18 cellular contexts compared by ENCODE assay signal in the genomic region with DNA sequence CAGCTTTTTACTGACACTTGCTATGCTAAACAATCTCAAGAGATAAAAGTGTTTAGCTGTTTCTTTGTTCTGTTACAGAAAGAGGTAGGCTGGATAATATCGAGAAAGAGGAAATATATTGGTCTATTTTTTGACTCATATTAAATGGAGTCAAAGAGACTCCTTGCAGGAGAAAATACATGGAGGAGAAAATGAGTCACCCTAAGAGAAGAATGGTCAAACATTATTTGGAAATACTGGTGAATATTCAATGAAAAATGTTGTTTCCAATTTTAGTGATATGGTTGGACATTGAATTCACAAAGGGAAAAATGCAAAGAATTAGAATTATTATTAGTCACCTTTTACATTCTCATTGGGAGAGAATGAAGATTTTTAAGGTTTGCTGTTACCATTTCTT. TPM values are rescaled to one million over a fixed set of nuclear protein-coding genes. Genes with fewer than 3 reads are reported as not detected.
DNase-seq lines count a peak whose midpoint lies in the region; ATAC-seq and TF ChIP-seq lines count a peak whose summit lies in the region.
"Had no signal": no experiment of that assay in that cellular context is flagged by ENCODE, and none has a peak within 500 bp of the region (broad histone marks: within the 10 kb centered on the region; RNA-seq: fewer than 3 reads in every experiment).

No MANE protein-coding gene starts in this region.

- H3K4me2 ChIP-seq in GM23338, result no peak overlapping the region

- H4K20me1 ChIP-seq in GM23338 (replicated peaks; ENCODE audit: insufficient read depth), result no peaks in the 10 kb centered on the region

- H3K9me3 Mint-ChIP-seq in GM23338, result no peaks in the 10 kb centered on the region
- H3K9me3 Mint-ChIP-seq: activated CD4-positive, alpha-beta T cell treated with anti-CD3 and anti-CD28 coated beads, Interleukin-2, amount 10 ng/mL, durations not matched to agents 7 days and 5 days had no signal

- H3K79me2 ChIP-seq in GM23338 (replicated peaks; ENCODE audit: insufficient read depth), result no peaks in the 10 kb centered on the region

- H3K4me1 Mint-ChIP-seq in GM23338, result peaks cover 12% of the 10 kb centered on the region

- H2AFZ ChIP-seq in GM23338, result no peak overlapping the region

- ATAC-seq in heart left ventricle (no peak), right cardiac atrium (no peak), GM23338 (no peak)
- ATAC-seq: pancreas had no signal

- H3K4me3 ChIP-seq in heart left ventricle (peak overlapping the region in 10 of 12 donors; percentile 4 to 79 (median 70)), right cardiac atrium (ENCODE audit: low read length) (no peak overlapping the region), cardiac fibroblast (replicated peaks in 1 of 2; ENCODE audit: low read depth in 2 of 2, low read length in 2 of 2) (no peak overlapping the region), uterus (no peak overlapping the region), GM23338 (no peak overlapping the region)
- H3K4me3 ChIP-seq: lung had no signal

- H3K27ac Mint-ChIP-seq in GM23338, result no peak overlapping the region
- H3K27ac Mint-ChIP-seq: activated CD4-positive, alpha-beta T cell treated with anti-CD3 and anti-CD28 coated beads, Interleukin-2, amount 10 ng/mL, durations not matched to agents 7 days and 5 days had no signal

- peaks cover 0 to 63% (median 0%) of the 10 kb centered on the region in 9 donors for H3K36me3 ChIP-seq in heart left ventricle
- H3K36me3 ChIP-seq in uterus, result no peaks in the 10 kb centered on the region
- no peaks in the 10 kb centered on the region for H3K36me3 ChIP-seq in GM23338 (ENCODE audit: insufficient read depth)

- no peaks in the 10 kb centered on the region for H3F3A ChIP-seq in GM23338 (replicated peaks; ENCODE audit: low read depth)

- peaks cover 0 to 36% (median 3%) of the 10 kb centered on the region in 12 donors for H3K4me1 ChIP-seq in heart left ventricle
- H3K4me1 ChIP-seq in right cardiac atrium (ENCODE audit: control insufficient read depth, insufficient read depth, low read length), result peaks cover 3% of the 10 kb centered on the region
- no peaks in the 10 kb centered on the region for H3K4me1 ChIP-seq in uterus
- peaks cover 8% of the 10 kb centered on the region for H3K4me1 ChIP-seq in GM23338 (ENCODE audit: insufficient read depth)

- no peak for TF ChIP-seq CTCF in heart left ventricle (IDR thresholded peaks at IDR 0.05)
- TF ChIP-seq CTCF in cardiac fibroblast (IDR thresholded peaks at IDR 0.05; ENCODE audit: low read depth, low read length), result no peak
- TF ChIP-seq CTCF in uterus (IDR thresholded peaks at IDR 0.05), result no peak
- TF ChIP-seq CTCF in GM23338 (conservative IDR thresholded peaks at IDR 0.05; ENCODE audit: low read depth in 2 of 2), result no peak

- no peaks in the 10 kb centered on the region for H3K9me2 ChIP-seq in GM23338 (ENCODE audit: insufficient read depth)

- peak overlapping the region in 11 of 12 donors; percentile 25 to 96 (median 91) for H3K27ac ChIP-seq in heart left ventricle
- H3K27ac ChIP-seq in right cardiac atrium (ENCODE audit: low read length), result no peak overlapping the region
- H3K27ac ChIP-seq in uterus, result peak overlapping the region; percentile 20 to 93
- H3K27ac ChIP-seq in GM23338 (ENCODE audit: low read depth), result no peak overlapping the region
- H3K27ac ChIP-seq: 22Rv1 had no signal

- H3K27me3 Mint-ChIP-seq in GM23338 (ENCODE audit: insufficient read depth, low read depth, poor library complexity), result peaks cover 9% of the 10 kb centered on the region

- intact Hi-C loops in heart left ventricle (cut with DNase I), result loop anchor here in 9 of 10 donors (5.0 to 10.0 kb wide), 8 partner anchors 51 to 173 kb away; a partner anchor contains a TSS
- intact Hi-C loops in right cardiac atrium (cut with DNase I), result loop anchor here in 1 of 4 donors (5.0 kb wide), 1 partner anchor 171 kb away; a partner anchor contains a TSS
- intact Hi-C loops in uterus (cut with DNase I; ENCODE audit: low total_unique reads), result loop anchor here (10.0 kb wide), 1 partner anchor 53 kb away; no protein-coding TSS in a partner anchor

- TF ChIP-seq POLR2A in heart left ventricle (IDR thresholded peaks at IDR 0.05), result no peak
- TF ChIP-seq POLR2A in uterus (IDR thresholded peaks at IDR 0.05), result no peak

- H3K27me3 ChIP-seq in heart left ventricle (peaks cover 0 to 28% (median 0%) of the 10 kb centered on the region in 9 donors), right cardiac atrium (ENCODE audit: control insufficient read depth, insufficient read depth) (no peaks in the 10 kb centered on the region), uterus (no peaks in the 10 kb centered on the region), GM23338 (ENCODE audit: insufficient read depth) (peaks cover 32% of the 10 kb centered on the region)
- H3K27me3 ChIP-seq: pancreas had no signal

- no peaks in the 10 kb centered on the region for H3K9me3 ChIP-seq in heart left ventricle
- no peaks in the 10 kb centered on the region for H3K9me3 ChIP-seq in right cardiac atrium (ENCODE audit: control insufficient read depth, low read length)
- H3K9me3 ChIP-seq in uterus, result no peaks in the 10 kb centered on the region
- H3K9me3 ChIP-seq: pancreas had no signal

- no peaks in the 10 kb centered on the region for H3K36me3 Mint-ChIP-seq in GM23338 (ENCODE audit: low read depth)

- H3K4me3 Mint-ChIP-seq in GM23338, result no peak overlapping the region
- H3K4me3 Mint-ChIP-seq: activated CD4-positive, alpha-beta T cell treated with anti-CD3 and anti-CD28 coated beads, Interleukin-2, amount 10 ng/mL, durations not matched to agents 7 days and 5 days had no signal

- DNase-seq in heart left ventricle (no peak), right cardiac atrium (no peak), cardiac fibroblast (ENCODE audit: low read depth in 2 of 2) (peak; percentile 2 to 88), kidney glomerular epithelial cell (lab: John Stamatoyannopoulos, UW) (peak; percentile 23), uterus (no peak), NCI-H2029 (lab: John Stamatoyannopoulos, UW) (no peak), GM23338 (ENCODE audit: low spot score) (no peak), H4 (ENCODE audit: low spot score) (no peak)
- DNase-seq: activated CD4-positive, alpha-beta T cell treated with anti-CD3 and anti-CD28 coated beads, Interleukin-2, amount 10 ng/mL, durations not matched to agents 7 days and 5 days; activated naive CD4-positive, alpha-beta T cell; foreskin melanocyte; GOT3; NCI-H2081 treated with DMSO at 0.1 percent for 48 hours; NCI-H510A; pancreas; stimulated activated CD4-positive, alpha-beta T cell treated with anti-CD3 and anti-CD28 coated beads, Interleukin-4, amount 100 ng/mL, for 1 hour had no signal

- 32 to 58% (median 44%) methylated on average over 1 of the region's 1 CpG for WGBS in heart left ventricle, 4 donors
- 54% methylated on average over 1 of the region's 1 CpG for WGBS in right cardiac atrium

TF ChIP-seq in GM23338, 12 proteins besides CTCF, POLR2A, EP300 and RAD21 (continues in another document):
- no peak for TF ChIP-seq POLR2AphosphoS5 (IDR thresholded peaks at IDR 0.05; ENCODE audit: low read depth)
- TF ChIP-seq NANOG (IDR thresholded peaks at IDR 0.05; ENCODE audit: borderline replicate concordance), result no peak

RNA-seq across cellular contexts. Expression of a gene that starts 3.2 kb away (rescaled TPM):
- total RNA-seq in heart left ventricle, result 100 to 1,000 TPM in 1 of 9 donors, 10 to 100 TPM in 8; 42.7 to 147 (median 56.5) TPM
- polyA plus RNA-seq in heart left ventricle, result 10 to 100 TPM; 17.0 to 89.6 TPM
- total RNA-seq in right cardiac atrium, result 10 to 100 TPM; 37.5 to 45.0 (median 40.4) TPM
- 25.7 TPM for polyA plus RNA-seq in right cardiac atrium
- 10 to 100 TPM in 2 of 4 donors, 1 to 10 TPM in 2; 6.1 to 44.9 (median 13.0) TPM for total RNA-seq in uterus
- total RNA-seq in GM23338 (2014; rRNA removed; shearing (Covaris generic)), result 0.87 and 2.3 TPM in 2 replicates
- 0.82 and 1.0 TPM in 2 replicates for polyA plus RNA-seq in GM23338 (2016; fragmentation: Nextera tagmentation; extraction: Ambion mirVana)
- total RNA-seq in H4 (2014; rRNA removed; shearing (Covaris generic)), result 0.74 and 1.0 TPM in 2 replicates
- total RNA-seq: activated CD4-positive, alpha-beta T cell treated with anti-CD3 and anti-CD28 coated beads, Interleukin-2, amount 10 ng/mL, durations not matched to agents 7 days and 5 days had no signal

Comparison
In these comparisons a context has a peak if more than half of its experiments do, and no peak if none do; other contexts are left out.
1. H3K27ac ChIP-seq: peak in heart left ventricle (11 of 12) and uterus (2 of 2); none in right cardiac atrium (single experiment) and GM23338 (single experiment).
2. H3K4me3 ChIP-seq: peak in heart left ventricle (10 of 12); none in right cardiac atrium (single experiment), cardiac fibroblast (0 of 2), uterus (0 of 2) and GM23338 (single experiment).
3. DNase-seq: peak in cardiac fibroblast (2 of 2) and kidney glomerular epithelial cell (single experiment); none in heart left ventricle (0 of 5), right cardiac atrium (0 of 3), uterus (0 of 2), NCI-H2029 (single experiment), GM23338 (single experiment) and H4 (single experiment).